19 cellular contexts compared by ENCODE assay signal in the genomic region with DNA sequence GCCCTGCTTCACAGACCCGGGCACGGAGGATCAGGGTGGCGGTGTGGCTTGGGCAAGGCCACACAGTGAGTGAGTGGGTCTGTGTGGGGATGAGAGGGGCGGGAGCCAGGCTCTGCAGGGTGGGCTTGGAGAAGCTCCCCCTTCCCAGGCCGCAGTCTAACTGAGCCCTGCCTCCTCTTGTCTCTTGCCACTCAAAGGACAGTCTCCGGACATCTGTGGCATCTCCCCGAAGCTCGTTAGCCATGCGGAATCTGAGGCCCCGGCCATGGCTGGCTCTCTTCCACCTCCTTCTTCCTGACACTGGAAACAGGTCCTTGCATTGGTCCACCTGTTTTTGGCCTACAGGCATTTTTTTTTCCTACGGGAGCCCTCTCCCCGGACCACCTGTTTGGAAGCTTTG. TPM values are rescaled to one million over a fixed set of nuclear protein-coding genes. Genes with fewer than 3 reads are reported as not detected.
DNase-seq lines count a peak whose midpoint lies in the region; ATAC-seq, FAIRE-seq and TF ChIP-seq lines count a peak whose summit lies in the region.
"Had no signal": no experiment of that assay in that cellular context is flagged by ENCODE, and none has a peak within 500 bp of the region (broad histone marks: within the 10 kb centered on the region; RNA-seq: fewer than 3 reads in every experiment).

No MANE protein-coding gene starts in this region.

- H3K79me2 ChIP-seq in K562 (ENCODE audit: control insufficient read depth, insufficient read depth, low read length), result peaks cover 35% of the 10 kb centered on the region
- H3K79me2 ChIP-seq in neural progenitor cell (ENCODE audit: low read depth), result no peaks in the 10 kb centered on the region

- H3F3A ChIP-seq in neural progenitor cell (ENCODE audit: low read depth), result peaks cover 4% of the 10 kb centered on the region

- H3K27me3 Mint-ChIP-seq in CD14-positive monocyte (ENCODE audit: low read depth in 3 of 3) (no peaks in the 10 kb centered on the region), neural progenitor cell (ENCODE audit: insufficient read depth, low read depth) (peaks cover 16% of the 10 kb centered on the region)
- H3K27me3 Mint-ChIP-seq: CD4-positive, CD25-positive, alpha-beta regulatory T cell had no signal

- H3K4me2 ChIP-seq in K562 (ENCODE audit: insufficient read depth, low read length) (no peak overlapping the region), neural progenitor cell (no peak overlapping the region)
- H3K4me2 ChIP-seq: A549 had no signal

- H3K4me1 ChIP-seq in K562 (replicated peaks in 1 of 2; ENCODE audit: control insufficient read depth in 2 of 2, insufficient read depth in 2 of 2, low read length in 2 of 2) (peaks cover 19 to 44% of the 10 kb centered on the region in 2 experiments), neural progenitor cell (peaks cover 6% of the 10 kb centered on the region), upper lobe of left lung (peaks cover 14 to 24% (median 20%) of the 10 kb centered on the region in 4 donors)

- peaks cover 29% of the 10 kb centered on the region; the same call in 1 of the 3 replicates for H3K36me3 ChIP-seq in K562 (ENCODE audit: control insufficient read depth, insufficient read depth, low read length)
- no peaks in the 10 kb centered on the region for H3K36me3 ChIP-seq in neural progenitor cell
- peaks cover 0 to 11% (median 0%) of the 10 kb centered on the region in 4 donors for H3K36me3 ChIP-seq in upper lobe of left lung

- CTCF ChIA-PET in K562 (lab: Yijun Ruan, JAX; ENCODE audit: low intra/inter-chr PET ratio), result no interaction called here

- no peaks in the 10 kb centered on the region; a peak in 1 of 5 replicates for H3K27me3 ChIP-seq in K562 (ENCODE audit: control insufficient read depth in 2 of 2, insufficient read depth in 2 of 2, low read length in 2 of 2)
- H3K27me3 ChIP-seq in neural progenitor cell, result no peaks in the 10 kb centered on the region
- H3K27me3 ChIP-seq in upper lobe of left lung, result no peaks in the 10 kb centered on the region

- no peaks in the 10 kb centered on the region for H3K9me1 ChIP-seq in K562 (ENCODE audit: control insufficient read depth, insufficient read depth, low read length)

- H4K20me1 ChIP-seq in K562 (replicated peaks; ENCODE audit: control insufficient read depth, insufficient read depth, low read length) (0 out of 2 replicates have a peak, but pooled peaks cover 5% of the 10 kb centered on the region), neural progenitor cell (ENCODE audit: low read depth) (no peaks in the 10 kb centered on the region)

- intact Hi-C loops in Right ventricle myocardium inferior (cut with DNase I) (no loop called here), Right ventricle myocardium superior (cut with DNase I) (no loop called here), CD14-positive monocyte (cut with micrococcal nuclease) (no loop called here), K562 (cut with micrococcal nuclease) (no loop called here)

- FAIRE-seq in K562 (lab: Jason Lieb, UNC) (no peak), HTR-8/SVneo (lab: Jason Lieb, UNC) (no peak)
- FAIRE-seq: A549, H54 had no signal

- TF ChIP-seq EP300 in K562 (IDR thresholded peaks at IDR 0.05; ENCODE audit: low read length) (no peak), upper lobe of left lung (IDR thresholded peaks at IDR 0.05) (no peak)

- H3K4me3 ChIP-seq in K562 (no peak overlapping the region), neural progenitor cell (no peak overlapping the region), upper lobe of left lung (no peak overlapping the region)
- H3K4me3 ChIP-seq: A549 had no signal

- ATAC-seq in Right ventricle myocardium inferior (no peak), Right ventricle myocardium superior (ENCODE audit: poor library complexity) (no peak), K562 (no peak), upper lobe of left lung (ENCODE audit: low FRiP score in 2 of 2) (no peak)
- ATAC-seq: A549 had no signal

- H3K27ac ChIP-seq in K562 (ENCODE audit: extremely low read depth, low read depth, low read length) (no peak overlapping the region), neural progenitor cell (no peak overlapping the region), upper lobe of left lung (peak overlapping the region in 1 of 4 donors; percentile 54)
- H3K27ac ChIP-seq: A549 had no signal

- no peak for TF ChIP-seq RAD21 in K562 (CRISPR knock-in tag; conservative IDR thresholded peaks at IDR 0.05 in 1 of 2, IDR thresholded peaks at IDR 0.05 in 1 of 2)

- TF ChIP-seq POLR2A in K562 (conservative IDR thresholded peaks at IDR 0.05), result no peak
- TF ChIP-seq POLR2A in upper lobe of left lung (IDR thresholded peaks at IDR 0.05), result no peak

- 90% methylated on average over 10 of the region's 12 CpGs for WGBS in K562 (ENCODE audit: insufficient coverage, low coverage, missing lambda C conversion rate)
- WGBS in upper lobe of left lung, 2 donors, result 77% methylated on average over 9 to 12 of the region's 12 CpGs

- no peaks in the 10 kb centered on the region for H3K9me3 Mint-ChIP-seq in CD14-positive monocyte
- no peaks in the 10 kb centered on the region for H3K9me3 Mint-ChIP-seq in neural progenitor cell
- H3K9me3 Mint-ChIP-seq: CD4-positive, CD25-positive, alpha-beta regulatory T cell had no signal

- in situ Hi-C loops in K562 (cut with MboI), result no loop called here

- H3K27ac Mint-ChIP-seq in CD14-positive monocyte, result peak overlapping the region in 4 of 7 donors; percentile 10 to 83 (median 47)
- H3K27ac Mint-ChIP-seq in neural progenitor cell, result no peak overlapping the region

- no peak for TF ChIP-seq CTCF in CD14-positive monocyte (IDR thresholded peaks at IDR 0.05)
- no peak for TF ChIP-seq CTCF in K562 (IDR thresholded peaks at IDR 0.05 in 2 of 3, conservative IDR thresholded peaks at IDR 0.05 in 1 of 3; ENCODE audit: insufficient read depth in 2 of 3, low read depth in 1 of 3, low read length in 3 of 3)
- TF ChIP-seq CTCF in neural progenitor cell (IDR thresholded peaks at IDR 0.05), result no peak
- TF ChIP-seq CTCF in upper lobe of left lung (IDR thresholded peaks at IDR 0.05), result no peak

- H2AFZ ChIP-seq in K562 (ENCODE audit: low read depth, low read length) (no peak overlapping the region), neural progenitor cell (replicated peaks) (peak overlapping the region; percentile 3)

- no TSS peak for BruUV-seq in K562 (replicated peaks; lab: Mats Ljungman, UMichigan)

- H3K9ac ChIP-seq in K562 (ENCODE audit: insufficient read depth in 1 of 2, low read depth in 2 of 2, low read length in 2 of 2), result peak overlapping the region in 1 of 2 experiments; percentile 71; a peak in 3 of 4 replicates
- no peak overlapping the region for H3K9ac ChIP-seq in neural progenitor cell

- H3K4me3 Mint-ChIP-seq in CD14-positive monocyte (no peak overlapping the region), neural progenitor cell (no peak overlapping the region)
- H3K4me3 Mint-ChIP-seq: CD4-positive, CD25-positive, alpha-beta regulatory T cell had no signal

- DNase-seq in Right ventricle myocardium inferior (ENCODE audit: missing footprints) (peak; percentile 13), Right ventricle myocardium superior (no peak), CD14-positive monocyte (ENCODE audit: low spot score) (no peak), K562 (ENCODE audit: extremely low read depth in 1 of 4, low spot score in 3 of 4) (no peak), neural progenitor cell (ENCODE audit: low spot score) (peak; percentile 57), upper lobe of left lung (no peak), HTR-8/SVneo (ENCODE audit: insufficient read length, low spot score) (no peak)
- DNase-seq in activated effector memory CD4-positive, alpha-beta T cell treated with Interleukin-2 at 50 U/mL for 16 hours, result no peak
- DNase-seq: CD4-positive, CD25-positive, alpha-beta regulatory T cell; IMR-90; NCI-H1105; NCI-H1694 treated with DMSO at 0.1 percent for 48 hours; NCI-H226; NCI-H526; NK-92 treated with Interleukin-12 subunit alpha and Interleukin-12 subunit beta, amount 100 ng/mL, for 24 hours; OCI-M1 had no signal

- H3K36me3 Mint-ChIP-seq in CD14-positive monocyte, result peaks cover 41 to 56% of the 10 kb centered on the region in 2 donors
- H3K36me3 Mint-ChIP-seq in neural progenitor cell, result no peaks in the 10 kb centered on the region

- no peaks in the 10 kb centered on the region for H3K9me3 ChIP-seq in K562 (replicated peaks; ENCODE audit: control insufficient read depth, insufficient read depth, low read depth, low read length)
- H3K9me3 ChIP-seq in neural progenitor cell (ENCODE audit: low read depth), result no peaks in the 10 kb centered on the region
- H3K9me3 ChIP-seq in upper lobe of left lung, result no peaks in the 10 kb centered on the region
- H3K9me3 ChIP-seq: A549 had no signal

- H3K4me1 Mint-ChIP-seq in CD14-positive monocyte (peaks cover 17% of the 10 kb centered on the region), neural progenitor cell (peaks cover 17% of the 10 kb centered on the region)

- POLR2A ChIA-PET in K562 (lab: Yijun Ruan, JAX), result no interaction called here

RNA-seq across cellular contexts. Expression of gene ATP2A3, which starts 9.3 kb away (rescaled TPM):
- total RNA-seq in Right ventricle myocardium inferior, result 7.7 TPM
- total RNA-seq in Right ventricle myocardium superior, result 6.0 TPM
- polyA plus RNA-seq in CD14-positive monocyte, result 1 to 10 TPM; 6.9 to 9.5 TPM
- total RNA-seq in K562 (2011; cell fraction: chromatin; rRNA removed; ENCODE audit: low replicate concordance), result 198 and 586 TPM in 2 replicates
- 353 and 436 TPM in 2 replicates for total RNA-seq in K562 (2011; cell fraction: nucleolus; rRNA removed)
- 289 and 326 TPM in 2 replicates for total RNA-seq in K562 (2011; cell fraction: nucleoplasm; rRNA removed)
- 41.2 and 50.7 TPM in 2 replicates for total RNA-seq in K562 (2014; rRNA removed)
- 9.0 and 9.2 TPM in 2 replicates for total RNA-seq in K562 (2014; rRNA removed; fragmentation: Illumina TruSeq; extraction: Trizol)
- 16.9 TPM in 2 replicates for total RNA-seq in K562 (2015; rRNA removed; fragmentation: Illumina TruSeq; extraction: Trizol)
- 79.7 and 103 TPM in 2 replicates for total RNA-seq in K562 (2021)
- 42.6 and 65.4 TPM in 2 replicates for polyA plus RNA-seq in K562 (2011; rRNA removed)
- 45.9 and 88.8 TPM in 2 replicates for polyA plus RNA-seq in K562 (2011; cell fraction: cytosol; rRNA removed)
- 230 and 368 TPM in 2 replicates for polyA plus RNA-seq in K562 (2011; cell fraction: nucleus; rRNA removed)
- polyA plus RNA-seq in K562 (2012), result 77.5 and 466 TPM in 2 replicates
- 31.3 and 65.0 TPM in 2 replicates for polyA plus RNA-seq in K562 (2014; fragmentation: Illumina TruSeq; extraction: Trizol)
- polyA plus RNA-seq in K562 (2014; fragmentation: Nextera tagmentation; extraction: Ambion mirVana), result under 1 TPM; 0.65 to 0.66 TPM
- polyA plus RNA-seq in K562 (2014; rRNA removed), result 54.5 and 66.9 TPM in 2 replicates
- 33.8 and 63.1 TPM in 2 replicates for polyA minus RNA-seq in K562 (2011; rRNA and poly(A)+ RNA removed)
- 71.3 and 83.9 TPM in 2 replicates for polyA minus RNA-seq in K562 (2011; cell fraction: cytosol; rRNA and poly(A)+ RNA removed)
- 85.0 and 89.2 TPM in 2 replicates for polyA minus RNA-seq in K562 (2011; cell fraction: nucleus; rRNA and poly(A)+ RNA removed)
- total RNA-seq in neural progenitor cell (ENCODE audit: low replicate concordance), result 0.65 and 2.8 TPM in 2 replicates
- 10 to 100 TPM; 27.9 to 82.8 (median 41.4) TPM for total RNA-seq in upper lobe of left lung

RNA-seq across cellular contexts. Expression of gene P2RX1, which starts 38.7 kb away (rescaled TPM):
- total RNA-seq in Right ventricle myocardium inferior (0.16 TPM), Right ventricle myocardium superior (0.08 TPM), K562 (2014; rRNA removed) (13.3 and 16.0 TPM in 2 replicates), K562 (2014; rRNA removed; fragmentation: Illumina TruSeq; extraction: Trizol) (4.9 and 6.8 TPM in 2 replicates), K562 (2015; rRNA removed; fragmentation: Illumina TruSeq; extraction: Trizol) (8.1 and 9.6 TPM in 2 replicates), K562 (2021) (15.3 and 20.3 TPM in 2 replicates), neural progenitor cell (ENCODE audit: low replicate concordance) (not detected in 2 replicates), upper lobe of left lung (10 to 100 TPM in 2 of 6 donors, 1 to 10 TPM in 4; 3.7 to 29.9 (median 9.4) TPM)
- polyA plus RNA-seq in CD14-positive monocyte (10 to 100 TPM; 22.9 to 33.8 TPM), K562 (2011; rRNA removed) (12.2 and 13.6 TPM in 2 replicates), K562 (2014; fragmentation: Illumina TruSeq; extraction: Trizol) (10.3 and 17.6 TPM in 2 replicates), K562 (2014; fragmentation: Nextera tagmentation; extraction: Ambion mirVana) (under 1 TPM; 0.27 to 0.66 TPM), K562 (2014; rRNA removed) (18.4 and 18.8 TPM in 2 replicates)
- total RNA-seq in K562 (2011; cell fraction: chromatin; rRNA removed; ENCODE audit: low replicate concordance), result 21.9 and 70.4 TPM in 2 replicates
- 38.4 and 45.2 TPM in 2 replicates for total RNA-seq in K562 (2011; cell fraction: nucleolus; rRNA removed)
- 27.3 and 30.9 TPM in 2 replicates for total RNA-seq in K562 (2011; cell fraction: nucleoplasm; rRNA removed)
- polyA plus RNA-seq in K562 (2011; cell fraction: cytosol; rRNA removed), result 10.0 and 27.5 TPM in 2 replicates
- polyA plus RNA-seq in K562 (2011; cell fraction: nucleus; rRNA removed), result 41.2 and 64.7 TPM in 2 replicates
- 18.2 and 106 TPM in 2 replicates for polyA plus RNA-seq in K562 (2012)
- 4.3 and 7.9 TPM in 2 replicates for polyA minus RNA-seq in K562 (2011; rRNA and poly(A)+ RNA removed)
- polyA minus RNA-seq in K562 (2011; cell fraction: cytosol; rRNA and poly(A)+ RNA removed), result 3.7 and 7.2 TPM in 2 replicates
- polyA minus RNA-seq in K562 (2011; cell fraction: nucleus; rRNA and poly(A)+ RNA removed), result 12.2 and 18.7 TPM in 2 replicates
- total RNA-seq: IMR-90, RPMI7951 had no signal
- polyA plus RNA-seq: CD4-positive, CD25-positive, alpha-beta regulatory T cell; IMR-90 had no signal

Comparison
In these comparisons a context has a peak if more than half of its experiments do, and no peak if none do; other contexts are left out.
1. DNase-seq: peak in Right ventricle myocardium inferior (single experiment) and neural progenitor cell (single experiment); none in Right ventricle myocardium superior (single experiment), CD14-positive monocyte (single experiment), K562 (0 of 4), upper lobe of left lung (0 of 2), activated effector memory CD4-positive, alpha-beta T cell treated with Interleukin-2 at 50 U/mL for 16 hours (single experiment) and HTR-8/SVneo (single experiment).